1 cellular context compared by ENCODE assay signal in the genomic region with DNA sequence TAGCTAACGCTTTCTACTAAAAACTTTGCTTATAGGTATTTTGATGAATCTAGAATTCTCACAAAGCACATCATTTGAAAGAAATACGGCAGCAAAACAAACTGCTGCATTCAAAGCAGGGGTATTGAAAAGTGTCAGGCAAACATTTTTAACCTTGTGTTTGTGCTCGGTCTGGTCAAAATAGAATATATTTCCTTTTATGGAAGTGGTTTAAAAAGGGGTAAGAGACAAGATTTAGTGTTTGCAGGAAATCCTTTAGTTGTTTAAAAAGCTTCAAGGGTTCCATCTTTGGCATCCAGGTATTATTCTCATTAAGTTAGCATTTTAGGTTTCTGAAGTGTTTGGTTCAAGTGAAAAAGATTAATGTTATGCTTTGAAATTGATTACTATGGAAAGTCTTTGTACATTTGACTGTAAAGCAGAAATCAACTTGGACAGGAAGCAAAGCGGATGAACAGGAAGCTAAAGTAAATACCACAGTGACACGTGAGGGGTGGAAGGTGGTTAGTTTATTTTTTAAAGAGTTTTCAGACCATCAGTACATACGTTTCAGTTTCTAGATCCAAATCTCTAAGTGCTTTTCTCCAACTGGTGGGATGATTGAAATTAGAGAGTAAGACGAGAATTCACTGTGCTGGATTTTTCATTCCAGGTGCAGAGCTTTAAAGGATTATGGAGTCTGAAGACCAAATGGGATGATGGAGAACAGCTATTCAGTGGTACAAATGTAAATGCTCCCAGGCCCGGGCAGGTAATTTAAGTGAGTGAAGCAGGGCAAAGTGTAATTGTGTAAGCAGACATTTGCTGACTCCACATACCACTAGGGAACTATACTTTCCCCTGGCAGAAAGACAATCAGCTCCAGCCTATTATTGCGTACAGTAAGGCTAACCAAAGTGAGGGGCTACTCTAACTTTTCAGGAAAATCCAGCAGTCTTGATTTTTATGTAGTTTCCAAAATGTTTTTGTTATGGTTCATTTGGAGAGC.
A peak's percentile ranks its signal among the peaks of the same experiment; 100 is the strongest.
TF ChIP-seq lines count a peak whose summit lies in the region.

No MANE protein-coding gene starts in this region.

TF ChIP-seq in HepG2, 621 proteins besides CTCF, POLR2A, EP300 and RAD21 (continued from another document):
- TF ChIP-seq LCORL (IDR thresholded peaks at IDR 0.05) (no peak), LCORL (CRISPR knock-in tag; IDR thresholded peaks at IDR 0.05) (peak; percentile 13; the same call in 1 of the 2 replicates), SRF (IDR thresholded peaks at IDR 0.05; ENCODE audit: low read depth, low read length) (peak; percentile 17; the same call in 1 of the 2 replicates), HMGA1 (CRISPR knock-in tag; conservative IDR thresholded peaks at IDR 0.05) (no peak), FOXA3 (CRISPR knock-in tag; IDR thresholded peaks at IDR 0.05) (peak; percentile 89), SUZ12 (IDR thresholded peaks at IDR 0.05; ENCODE audit: low read depth, low read length) (no peak), ZNF263 (CRISPR knock-in tag; IDR thresholded peaks at IDR 0.05) (0 out of 2 replicates have a peak, but pooled peaks have one; percentile 31), TCF7 (IDR thresholded peaks at IDR 0.05; ENCODE audit: low read depth) (peak; percentile 11; the same call in 1 of the 2 replicates), ESRRA (CRISPR knock-in tag; IDR thresholded peaks at IDR 0.05; ENCODE audit: low read depth) (no peak), BHLHE40 (IDR thresholded peaks at IDR 0.05; ENCODE audit: low read length) (peak; percentile 31; the same call in 1 of the 2 replicates), ZNF292 (CRISPR knock-in tag; IDR thresholded peaks at IDR 0.05; ENCODE audit: borderline replicate concordance, low read depth) (peak; percentile 26; the same call in 1 of the 2 replicates), PRPF4 (IDR thresholded peaks at IDR 0.05; ENCODE audit: low read depth, low read length, poor library complexity, severe bottlenecking) (no peak), MEF2D (CRISPR knock-in tag; IDR thresholded peaks at IDR 0.05) (0 out of 2 replicates have a peak, but pooled peaks have one; percentile 11), ZFP1 (CRISPR knock-in tag; IDR thresholded peaks at IDR 0.05) (no peak), ZNF607 (CRISPR knock-in tag; IDR thresholded peaks at IDR 0.05; ENCODE audit: borderline replicate concordance) (0 out of 2 replicates have a peak, but pooled peaks have one; percentile 50), SMAD3 (CRISPR knock-in tag; IDR thresholded peaks at IDR 0.05) (peak; percentile 27; the same call in 1 of the 2 replicates), ARNTL (CRISPR knock-in tag; IDR thresholded peaks at IDR 0.05) (peak; percentile 63; the same call in 1 of the 2 replicates), RARA (CRISPR knock-in tag; IDR thresholded peaks at IDR 0.05) (peak; percentile 33; the same call in 1 of the 2 replicates), ELF3 (CRISPR knock-in tag; IDR thresholded peaks at IDR 0.05) (peak; percentile 31; the same call in 1 of the 2 replicates), GATAD2A (CRISPR knock-in tag; IDR thresholded peaks at IDR 0.05) (peak; percentile 34; the same call in 1 of the 2 replicates), ETV5 (CRISPR knock-in tag; IDR thresholded peaks at IDR 0.05; ENCODE audit: borderline replicate concordance) (peak; percentile 76; the same call in 1 of the 2 replicates), MED1 (CRISPR knock-in tag; IDR thresholded peaks at IDR 0.05) (peak; percentile 64), SMARCE1 (IDR thresholded peaks at IDR 0.05; ENCODE audit: borderline replicate concordance) (no peak)
- TF ChIP-seq, protein P1, sequence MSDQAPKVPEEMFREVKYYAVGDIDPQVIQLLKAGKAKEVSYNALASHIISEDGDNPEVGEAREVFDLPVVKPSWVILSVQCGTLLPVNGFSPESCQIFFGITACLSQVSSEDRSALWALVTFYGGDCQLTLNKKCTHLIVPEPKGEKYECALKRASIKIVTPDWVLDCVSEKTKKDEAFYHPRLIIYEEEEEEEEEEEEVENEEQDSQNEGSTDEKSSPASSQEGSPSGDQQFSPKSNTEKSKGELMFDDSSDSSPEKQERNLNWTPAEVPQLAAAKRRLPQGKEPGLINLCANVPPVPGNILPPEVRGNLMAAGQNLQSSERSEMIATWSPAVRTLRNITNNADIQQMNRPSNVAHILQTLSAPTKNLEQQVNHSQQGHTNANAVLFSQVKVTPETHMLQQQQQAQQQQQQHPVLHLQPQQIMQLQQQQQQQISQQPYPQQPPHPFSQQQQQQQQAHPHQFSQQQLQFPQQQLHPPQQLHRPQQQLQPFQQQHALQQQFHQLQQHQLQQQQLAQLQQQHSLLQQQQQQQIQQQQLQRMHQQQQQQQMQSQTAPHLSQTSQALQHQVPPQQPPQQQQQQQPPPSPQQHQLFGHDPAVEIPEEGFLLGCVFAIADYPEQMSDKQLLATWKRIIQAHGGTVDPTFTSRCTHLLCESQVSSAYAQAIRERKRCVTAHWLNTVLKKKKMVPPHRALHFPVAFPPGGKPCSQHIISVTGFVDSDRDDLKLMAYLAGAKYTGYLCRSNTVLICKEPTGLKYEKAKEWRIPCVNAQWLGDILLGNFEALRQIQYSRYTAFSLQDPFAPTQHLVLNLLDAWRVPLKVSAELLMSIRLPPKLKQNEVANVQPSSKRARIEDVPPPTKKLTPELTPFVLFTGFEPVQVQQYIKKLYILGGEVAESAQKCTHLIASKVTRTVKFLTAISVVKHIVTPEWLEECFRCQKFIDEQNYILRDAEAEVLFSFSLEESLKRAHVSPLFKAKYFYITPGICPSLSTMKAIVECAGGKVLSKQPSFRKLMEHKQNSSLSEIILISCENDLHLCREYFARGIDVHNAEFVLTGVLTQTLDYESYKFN (CRISPR knock-in tag; conservative IDR thresholded peaks at IDR 0.05): peak; percentile 69; the same call in 1 of the 2 replicates
- TF ChIP-seq, protein P2, sequence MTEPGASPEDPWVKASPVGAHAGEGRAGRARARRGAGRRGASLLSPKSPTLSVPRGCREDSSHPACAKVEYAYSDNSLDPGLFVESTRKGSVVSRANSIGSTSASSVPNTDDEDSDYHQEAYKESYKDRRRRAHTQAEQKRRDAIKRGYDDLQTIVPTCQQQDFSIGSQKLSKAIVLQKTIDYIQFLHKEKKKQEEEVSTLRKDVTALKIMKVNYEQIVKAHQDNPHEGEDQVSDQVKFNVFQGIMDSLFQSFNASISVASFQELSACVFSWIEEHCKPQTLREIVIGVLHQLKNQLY (CRISPR knock-in tag; IDR thresholded peaks at IDR 0.05): peak; percentile 66; the same call in 1 of the 2 replicates
- TF ChIP-seq, protein P3, sequence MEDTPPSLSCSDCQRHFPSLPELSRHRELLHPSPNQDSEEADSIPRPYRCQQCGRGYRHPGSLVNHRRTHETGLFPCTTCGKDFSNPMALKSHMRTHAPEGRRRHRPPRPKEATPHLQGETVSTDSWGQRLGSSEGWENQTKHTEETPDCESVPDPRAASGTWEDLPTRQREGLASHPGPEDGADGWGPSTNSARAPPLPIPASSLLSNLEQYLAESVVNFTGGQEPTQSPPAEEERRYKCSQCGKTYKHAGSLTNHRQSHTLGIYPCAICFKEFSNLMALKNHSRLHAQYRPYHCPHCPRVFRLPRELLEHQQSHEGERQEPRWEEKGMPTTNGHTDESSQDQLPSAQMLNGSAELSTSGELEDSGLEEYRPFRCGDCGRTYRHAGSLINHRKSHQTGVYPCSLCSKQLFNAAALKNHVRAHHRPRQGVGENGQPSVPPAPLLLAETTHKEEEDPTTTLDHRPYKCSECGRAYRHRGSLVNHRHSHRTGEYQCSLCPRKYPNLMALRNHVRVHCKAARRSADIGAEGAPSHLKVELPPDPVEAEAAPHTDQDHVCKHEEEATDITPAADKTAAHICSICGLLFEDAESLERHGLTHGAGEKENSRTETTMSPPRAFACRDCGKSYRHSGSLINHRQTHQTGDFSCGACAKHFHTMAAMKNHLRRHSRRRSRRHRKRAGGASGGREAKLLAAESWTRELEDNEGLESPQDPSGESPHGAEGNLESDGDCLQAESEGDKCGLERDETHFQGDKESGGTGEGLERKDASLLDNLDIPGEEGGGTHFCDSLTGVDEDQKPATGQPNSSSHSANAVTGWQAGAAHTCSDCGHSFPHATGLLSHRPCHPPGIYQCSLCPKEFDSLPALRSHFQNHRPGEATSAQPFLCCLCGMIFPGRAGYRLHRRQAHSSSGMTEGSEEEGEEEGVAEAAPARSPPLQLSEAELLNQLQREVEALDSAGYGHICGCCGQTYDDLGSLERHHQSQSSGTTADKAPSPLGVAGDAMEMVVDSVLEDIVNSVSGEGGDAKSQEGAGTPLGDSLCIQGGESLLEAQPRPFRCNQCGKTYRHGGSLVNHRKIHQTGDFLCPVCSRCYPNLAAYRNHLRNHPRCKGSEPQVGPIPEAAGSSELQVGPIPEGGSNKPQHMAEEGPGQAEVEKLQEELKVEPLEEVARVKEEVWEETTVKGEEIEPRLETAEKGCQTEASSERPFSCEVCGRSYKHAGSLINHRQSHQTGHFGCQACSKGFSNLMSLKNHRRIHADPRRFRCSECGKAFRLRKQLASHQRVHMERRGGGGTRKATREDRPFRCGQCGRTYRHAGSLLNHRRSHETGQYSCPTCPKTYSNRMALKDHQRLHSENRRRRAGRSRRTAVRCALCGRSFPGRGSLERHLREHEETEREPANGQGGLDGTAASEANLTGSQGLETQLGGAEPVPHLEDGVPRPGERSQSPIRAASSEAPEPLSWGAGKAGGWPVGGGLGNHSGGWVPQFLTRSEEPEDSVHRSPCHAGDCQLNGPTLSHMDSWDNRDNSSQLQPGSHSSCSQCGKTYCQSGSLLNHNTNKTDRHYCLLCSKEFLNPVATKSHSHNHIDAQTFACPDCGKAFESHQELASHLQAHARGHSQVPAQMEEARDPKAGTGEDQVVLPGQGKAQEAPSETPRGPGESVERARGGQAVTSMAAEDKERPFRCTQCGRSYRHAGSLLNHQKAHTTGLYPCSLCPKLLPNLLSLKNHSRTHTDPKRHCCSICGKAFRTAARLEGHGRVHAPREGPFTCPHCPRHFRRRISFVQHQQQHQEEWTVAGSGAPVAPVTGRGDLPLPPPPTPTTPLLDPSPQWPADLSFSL (CRISPR knock-in tag; IDR thresholded peaks at IDR 0.05): no peak
- TF ChIP-seq, protein P4, sequence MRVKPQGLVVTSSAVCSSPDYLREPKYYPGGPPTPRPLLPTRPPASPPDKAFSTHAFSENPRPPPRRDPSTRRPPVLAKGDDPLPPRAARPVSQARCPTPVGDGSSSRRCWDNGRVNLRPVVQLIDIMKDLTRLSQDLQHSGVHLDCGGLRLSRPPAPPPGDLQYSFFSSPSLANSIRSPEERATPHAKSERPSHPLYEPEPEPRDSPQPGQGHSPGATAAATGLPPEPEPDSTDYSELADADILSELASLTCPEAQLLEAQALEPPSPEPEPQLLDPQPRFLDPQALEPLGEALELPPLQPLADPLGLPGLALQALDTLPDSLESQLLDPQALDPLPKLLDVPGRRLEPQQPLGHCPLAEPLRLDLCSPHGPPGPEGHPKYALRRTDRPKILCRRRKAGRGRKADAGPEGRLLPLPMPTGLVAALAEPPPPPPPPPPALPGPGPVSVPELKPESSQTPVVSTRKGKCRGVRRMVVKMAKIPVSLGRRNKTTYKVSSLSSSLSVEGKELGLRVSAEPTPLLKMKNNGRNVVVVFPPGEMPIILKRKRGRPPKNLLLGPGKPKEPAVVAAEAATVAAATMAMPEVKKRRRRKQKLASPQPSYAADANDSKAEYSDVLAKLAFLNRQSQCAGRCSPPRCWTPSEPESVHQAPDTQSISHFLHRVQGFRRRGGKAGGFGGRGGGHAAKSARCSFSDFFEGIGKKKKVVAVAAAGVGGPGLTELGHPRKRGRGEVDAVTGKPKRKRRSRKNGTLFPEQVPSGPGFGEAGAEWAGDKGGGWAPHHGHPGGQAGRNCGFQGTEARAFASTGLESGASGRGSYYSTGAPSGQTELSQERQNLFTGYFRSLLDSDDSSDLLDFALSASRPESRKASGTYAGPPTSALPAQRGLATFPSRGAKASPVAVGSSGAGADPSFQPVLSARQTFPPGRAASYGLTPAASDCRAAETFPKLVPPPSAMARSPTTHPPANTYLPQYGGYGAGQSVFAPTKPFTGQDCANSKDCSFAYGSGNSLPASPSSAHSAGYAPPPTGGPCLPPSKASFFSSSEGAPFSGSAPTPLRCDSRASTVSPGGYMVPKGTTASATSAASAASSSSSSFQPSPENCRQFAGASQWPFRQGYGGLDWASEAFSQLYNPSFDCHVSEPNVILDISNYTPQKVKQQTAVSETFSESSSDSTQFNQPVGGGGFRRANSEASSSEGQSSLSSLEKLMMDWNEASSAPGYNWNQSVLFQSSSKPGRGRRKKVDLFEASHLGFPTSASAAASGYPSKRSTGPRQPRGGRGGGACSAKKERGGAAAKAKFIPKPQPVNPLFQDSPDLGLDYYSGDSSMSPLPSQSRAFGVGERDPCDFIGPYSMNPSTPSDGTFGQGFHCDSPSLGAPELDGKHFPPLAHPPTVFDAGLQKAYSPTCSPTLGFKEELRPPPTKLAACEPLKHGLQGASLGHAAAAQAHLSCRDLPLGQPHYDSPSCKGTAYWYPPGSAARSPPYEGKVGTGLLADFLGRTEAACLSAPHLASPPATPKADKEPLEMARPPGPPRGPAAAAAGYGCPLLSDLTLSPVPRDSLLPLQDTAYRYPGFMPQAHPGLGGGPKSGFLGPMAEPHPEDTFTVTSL (CRISPR knock-in tag; IDR thresholded peaks at IDR 0.05; ENCODE audit: borderline replicate concordance): peak; percentile 58; the same call in 1 of the 2 replicates
- TF ChIP-seq, protein P5, sequence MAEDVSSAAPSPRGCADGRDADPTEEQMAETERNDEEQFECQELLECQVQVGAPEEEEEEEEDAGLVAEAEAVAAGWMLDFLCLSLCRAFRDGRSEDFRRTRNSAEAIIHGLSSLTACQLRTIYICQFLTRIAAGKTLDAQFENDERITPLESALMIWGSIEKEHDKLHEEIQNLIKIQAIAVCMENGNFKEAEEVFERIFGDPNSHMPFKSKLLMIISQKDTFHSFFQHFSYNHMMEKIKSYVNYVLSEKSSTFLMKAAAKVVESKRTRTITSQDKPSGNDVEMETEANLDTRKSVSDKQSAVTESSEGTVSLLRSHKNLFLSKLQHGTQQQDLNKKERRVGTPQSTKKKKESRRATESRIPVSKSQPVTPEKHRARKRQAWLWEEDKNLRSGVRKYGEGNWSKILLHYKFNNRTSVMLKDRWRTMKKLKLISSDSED (CRISPR knock-in tag; IDR thresholded peaks at IDR 0.05): no peak
- TF ChIP-seq, protein P6, sequence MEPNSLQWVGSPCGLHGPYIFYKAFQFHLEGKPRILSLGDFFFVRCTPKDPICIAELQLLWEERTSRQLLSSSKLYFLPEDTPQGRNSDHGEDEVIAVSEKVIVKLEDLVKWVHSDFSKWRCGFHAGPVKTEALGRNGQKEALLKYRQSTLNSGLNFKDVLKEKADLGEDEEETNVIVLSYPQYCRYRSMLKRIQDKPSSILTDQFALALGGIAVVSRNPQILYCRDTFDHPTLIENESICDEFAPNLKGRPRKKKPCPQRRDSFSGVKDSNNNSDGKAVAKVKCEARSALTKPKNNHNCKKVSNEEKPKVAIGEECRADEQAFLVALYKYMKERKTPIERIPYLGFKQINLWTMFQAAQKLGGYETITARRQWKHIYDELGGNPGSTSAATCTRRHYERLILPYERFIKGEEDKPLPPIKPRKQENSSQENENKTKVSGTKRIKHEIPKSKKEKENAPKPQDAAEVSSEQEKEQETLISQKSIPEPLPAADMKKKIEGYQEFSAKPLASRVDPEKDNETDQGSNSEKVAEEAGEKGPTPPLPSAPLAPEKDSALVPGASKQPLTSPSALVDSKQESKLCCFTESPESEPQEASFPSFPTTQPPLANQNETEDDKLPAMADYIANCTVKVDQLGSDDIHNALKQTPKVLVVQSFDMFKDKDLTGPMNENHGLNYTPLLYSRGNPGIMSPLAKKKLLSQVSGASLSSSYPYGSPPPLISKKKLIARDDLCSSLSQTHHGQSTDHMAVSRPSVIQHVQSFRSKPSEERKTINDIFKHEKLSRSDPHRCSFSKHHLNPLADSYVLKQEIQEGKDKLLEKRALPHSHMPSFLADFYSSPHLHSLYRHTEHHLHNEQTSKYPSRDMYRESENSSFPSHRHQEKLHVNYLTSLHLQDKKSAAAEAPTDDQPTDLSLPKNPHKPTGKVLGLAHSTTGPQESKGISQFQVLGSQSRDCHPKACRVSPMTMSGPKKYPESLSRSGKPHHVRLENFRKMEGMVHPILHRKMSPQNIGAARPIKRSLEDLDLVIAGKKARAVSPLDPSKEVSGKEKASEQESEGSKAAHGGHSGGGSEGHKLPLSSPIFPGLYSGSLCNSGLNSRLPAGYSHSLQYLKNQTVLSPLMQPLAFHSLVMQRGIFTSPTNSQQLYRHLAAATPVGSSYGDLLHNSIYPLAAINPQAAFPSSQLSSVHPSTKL (CRISPR knock-in tag; IDR thresholded peaks at IDR 0.05): peak; percentile 67
